Comparison of ENCODE assay signal across 11 cellular contexts in the genomic region with DNA sequence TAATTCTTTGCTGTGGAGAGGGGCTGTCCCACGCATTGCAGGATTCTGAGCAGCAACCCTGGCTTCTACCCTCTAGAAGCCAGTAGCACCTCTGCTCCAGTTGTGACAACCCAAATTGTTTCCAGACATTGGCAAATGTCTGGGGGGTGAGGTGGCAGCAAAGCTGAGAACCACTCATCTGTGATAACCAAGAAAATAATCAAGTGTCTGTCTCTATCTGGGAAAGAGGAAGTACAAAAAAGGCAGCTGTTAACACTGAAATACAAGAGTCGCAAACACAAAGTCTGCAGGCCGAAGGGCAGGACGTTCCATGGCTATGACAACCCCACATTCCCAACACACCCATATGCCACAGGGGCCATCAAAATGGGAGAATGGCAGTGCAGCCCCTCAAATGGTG. TPM values are rescaled to one million over a fixed set of nuclear protein-coding genes. Genes with fewer than 3 reads are reported as not detected.
DNase-seq lines count a peak whose midpoint lies in the region; ATAC-seq and TF ChIP-seq lines count a peak whose summit lies in the region.
"Had no signal": no experiment of that assay in that cellular context is flagged by ENCODE, and none has a peak within 500 bp of the region (broad histone marks: within the 10 kb centered on the region; RNA-seq: fewer than 3 reads in every experiment).

No MANE protein-coding gene starts in this region.

- peak overlapping the region; percentile 20 to 82 (median 72) for H3K27ac Mint-ChIP-seq in CD4-positive, alpha-beta memory T cell
- H3K27ac Mint-ChIP-seq: endodermal cell had no signal

- no peak overlapping the region for H2AFZ ChIP-seq in Karpas-422 (ENCODE audit: low read length)

- H3K4me1 ChIP-seq in CD4-positive, alpha-beta memory T cell (ENCODE audit: insufficient read depth, low read length), result peaks cover 39% of the 10 kb centered on the region
- peaks cover 56% of the 10 kb centered on the region for H3K4me1 ChIP-seq in Karpas-422 (ENCODE audit: low read length)

- POLR2A ChIA-PET in CD4-positive, alpha-beta memory T cell (lab: Charles Lee; ENCODE audit: partially characterized antibody), result interaction anchor here (0.6 to 4.5 kb wide), 4 partner anchors 12 to 262 kb away, joined by 3 to 34 read pairs (median 9); a partner anchor contains a TSS

- no peaks in the 10 kb centered on the region for H3K36me3 ChIP-seq in CD4-positive, alpha-beta memory T cell (ENCODE audit: insufficient read depth, low read length)
- H3K36me3 ChIP-seq in Karpas-422 (ENCODE audit: insufficient read depth, low read length), result no peaks in the 10 kb centered on the region

- H3K79me2 ChIP-seq in Karpas-422 (ENCODE audit: low read length), result no peaks in the 10 kb centered on the region

- no peak for TF ChIP-seq CTCF in foreskin fibroblast (IDR thresholded peaks at IDR 0.05; ENCODE audit: low read depth, low read length)

- no peaks in the 10 kb centered on the region for H3K27me3 ChIP-seq in CD4-positive, alpha-beta memory T cell (ENCODE audit: insufficient read depth, low read length)
- H3K27me3 ChIP-seq in Karpas-422 (ENCODE audit: low read length), result no peaks in the 10 kb centered on the region

- peaks cover 13 to 40% (median 28%) of the 10 kb centered on the region in 4 donors for H3K4me1 Mint-ChIP-seq in CD4-positive, alpha-beta memory T cell

- CTCF ChIA-PET in CD4-positive, alpha-beta memory T cell (lab: Charles Lee; ENCODE audit: partially characterized antibody), result interaction anchor here (1.0 kb wide), 1 partner anchor 25 kb away, joined by 3 read pairs; no protein-coding TSS in a partner anchor

- H3K27me3 Mint-ChIP-seq in CD4-positive, alpha-beta memory T cell, result no peaks in the 10 kb centered on the region

- DNase-seq in CD4-positive, alpha-beta memory T cell, result no peak
- DNase-seq in Karpas-422, result peak; percentile 85
- peak; percentile 60 to 84 for DNase-seq in foreskin fibroblast
- no peak for DNase-seq in NCI-H2196 (lab: John Stamatoyannopoulos, UW; ENCODE audit: unreplicated experiment)
- no peak for DNase-seq in globus pallidus (ENCODE audit: low spot score)
- DNase-seq in T-helper 9 cell, result no peak
- DNase-seq in NCI-H187 treated with DMSO at 0.1 percent for 48 hours (lab: John Stamatoyannopoulos, UW), result no peak
- DNase-seq: endodermal cell, NCI-H82 had no signal

- H3K27ac ChIP-seq in CD4-positive, alpha-beta memory T cell (ENCODE audit: low read depth, low read length), result no peak overlapping the region
- peak overlapping the region; percentile 75 for H3K27ac ChIP-seq in Karpas-422 (ENCODE audit: low read length)
- H3K27ac ChIP-seq: HL-60 had no signal

- peak overlapping the region; percentile 89 for H3K4me2 ChIP-seq in Karpas-422 (ENCODE audit: low read depth, low read length, poor library complexity, severe bottlenecking)

- no peaks in the 10 kb centered on the region for H3K9me3 Mint-ChIP-seq in CD4-positive, alpha-beta memory T cell
- H3K9me3 Mint-ChIP-seq: endodermal cell had no signal

- intact Hi-C loops in CD4-positive, alpha-beta memory T cell (cut with micrococcal nuclease), result no loop called here

- no peak overlapping the region for H3K4me3 ChIP-seq in CD4-positive, alpha-beta memory T cell (ENCODE audit: low read length in 2 of 2)
- H3K4me3 ChIP-seq in Karpas-422 (ENCODE audit: low read length), result peak overlapping the region; percentile 39; the same call in 1 of the 2 replicates
- H3K4me3 ChIP-seq in foreskin fibroblast (ENCODE audit: low read depth in 1 of 2, low read length in 2 of 2), result no peak overlapping the region

- H3K9ac ChIP-seq in Karpas-422 (ENCODE audit: low read length), result 0 out of 2 replicates have a peak overlapping the region, but pooled peaks have one; percentile 7

- peak; percentile 46 for ATAC-seq in GM19395 (IDR thresholded peaks at IDR 0.05; ENCODE audit: unreplicated experiment)

- no peaks in the 10 kb centered on the region for H4K20me1 ChIP-seq in Karpas-422 (ENCODE audit: insufficient read depth, low read depth, low read length)

- H3K9me3 ChIP-seq in CD4-positive, alpha-beta memory T cell (ENCODE audit: control insufficient read depth in 1 of 2, low read length in 2 of 2), result no peaks in the 10 kb centered on the region
- no peaks in the 10 kb centered on the region for H3K9me3 ChIP-seq in Karpas-422 (ENCODE audit: low read length)

- H3K9me2 ChIP-seq in Karpas-422 (replicated peaks; ENCODE audit: insufficient read depth, low read length), result no peaks in the 10 kb centered on the region

- no peaks in the 10 kb centered on the region for H3K36me3 Mint-ChIP-seq in CD4-positive, alpha-beta memory T cell

- peak overlapping the region in 2 of 8 donors; percentile 7 to 23 for H3K4me3 Mint-ChIP-seq in CD4-positive, alpha-beta memory T cell
- H3K4me3 Mint-ChIP-seq: endodermal cell had no signal

RNA-seq across cellular contexts. Expression of a gene that starts 42.2 kb away (rescaled TPM):
- total RNA-seq in CD4-positive, alpha-beta memory T cell, result 10 to 100 TPM; 69.5 to 69.9 TPM
- polyA plus RNA-seq in CD4-positive, alpha-beta memory T cell, result 10 to 100 TPM; 52.2 to 54.1 TPM
- total RNA-seq in Karpas-422 (2014; rRNA removed; shearing (Covaris generic); ENCODE audit: low replicate concordance), result 23.7 and 25.8 TPM in 2 replicates

Comparison
In these comparisons a context has a peak if more than half of its experiments do, and no peak if none do; other contexts are left out.
1. DNase-seq: peak in Karpas-422 (single experiment) and foreskin fibroblast (2 of 2); none in CD4-positive, alpha-beta memory T cell (0 of 5), NCI-H2196 (single experiment), globus pallidus (single experiment), T-helper 9 cell (single experiment) and NCI-H187 treated with DMSO at 0.1 percent for 48 hours (single experiment).